ENCODE assay signal across 8 cellular contexts in genomic region chr11:114159802-114160588, GRCh38.
DNase-seq lines count a peak whose midpoint lies in the region; ATAC-seq, FAIRE-seq and TF ChIP-seq lines count a peak whose summit lies in the region.

No MANE protein-coding gene starts in this region.

- H3F3A ChIP-seq in SK-N-SH (replicated peaks; ENCODE audit: insufficient read depth): peaks cover 5% of the 10 kb centered on the region

- TF ChIP-seq EP300 in SK-N-SH (IDR thresholded peaks at IDR 0.05; ENCODE audit: borderline replicate concordance in 1 of 2, low read depth in 1 of 2, low read length in 1 of 2): peak; percentile 80 to 82

- H4K20me1 ChIP-seq in SK-N-SH (ENCODE audit: insufficient read depth): peaks cover 30% of the 10 kb centered on the region

- H3K4me3 ChIP-seq in SK-N-SH (ENCODE audit: low read depth in 2 of 2, low read length in 1 of 2) (no peak overlapping the region; a peak in 2 of 4 replicates), pancreas (no peak overlapping the region)

- peak; percentile 98 for FAIRE-seq in pancreas (lab: Jason Lieb, UNC)

- H3K79me2 ChIP-seq in SK-N-SH (ENCODE audit: insufficient read depth): no peaks in the 10 kb centered on the region

- H3K36me3 Mint-ChIP-seq in activated naive CD4-positive, alpha-beta T cell treated with anti-CD3 and anti-CD28 coated beads, Interleukin-2, amount 50 U/mL, for 72 hours: no peaks in the 10 kb centered on the region

- no peak overlapping the region for H3K27ac ChIP-seq in SK-N-SH (ENCODE audit: low read depth in 2 of 2, low read length in 1 of 2)
- H3K27ac ChIP-seq in pancreas: peak overlapping the region; percentile 85 to 94 (median 89)
- peak overlapping the region; percentile 100 for H3K27ac ChIP-seq in temporal lobe (ENCODE audit: low read depth, low read length)

- peak overlapping the region; percentile 75 for H3K4me2 ChIP-seq in SK-N-SH

- no peak overlapping the region for H2AFZ ChIP-seq in SK-N-SH (ENCODE audit: low read depth)

- no peaks in the 10 kb centered on the region for H3K36me3 ChIP-seq in SK-N-SH (replicated peaks in 1 of 2; ENCODE audit: control insufficient read depth in 1 of 2, insufficient read depth in 2 of 2, low read length in 1 of 2)
- H3K36me3 ChIP-seq in pancreas: peaks cover 0 to 25% (median 15%) of the 10 kb centered on the region in 3 donors

- TF ChIP-seq CTCF in SK-N-SH (IDR thresholded peaks at IDR 0.05): no peak
- TF ChIP-seq CTCF in pancreas (IDR thresholded peaks at IDR 0.05): no peak

- peak; percentile 33 for TF ChIP-seq RAD21 in SK-N-SH (IDR thresholded peaks at IDR 0.05; ENCODE audit: low read length)

- no peak overlapping the region for H3K9ac ChIP-seq in SK-N-SH

- H3K27me3 ChIP-seq in SK-N-SH (ENCODE audit: insufficient read depth) (peaks cover 59% of the 10 kb centered on the region), pancreas (no peaks in the 10 kb centered on the region)

- ATAC-seq in GM21737 (IDR thresholded peaks at IDR 0.05; ENCODE audit: unreplicated experiment) (peak; percentile 74), pancreas (peak; percentile 76 to 92 (median 81))
- peak; percentile 86 to 89 for ATAC-seq in activated naive CD4-positive, alpha-beta T cell treated with anti-CD3 and anti-CD28 coated beads, Interleukin-2, amount 50 U/mL, for 72 hours

- H3K9me2 ChIP-seq in SK-N-SH: no peaks in the 10 kb centered on the region

- intact Hi-C loops in pancreas (cut with DNase I): loop anchor here in 1 of 3 donors (10.0 kb wide), 1 partner anchor 55 kb away; no protein-coding TSS in a partner anchor

- H3K4me1 ChIP-seq in SK-N-SH (ENCODE audit: control insufficient read depth in 1 of 2, insufficient read depth in 2 of 2, low read depth in 1 of 2, low read length in 1 of 2) (peaks cover 31 to 37% of the 10 kb centered on the region in 2 experiments), pancreas (peaks cover 56 to 69% (median 66%) of the 10 kb centered on the region in 3 donors)

- DNase-seq in Ammon's horn (ENCODE audit: low spot score) (peak; percentile 92), NCI-H1048 (lab: John Stamatoyannopoulos, UW) (peak; percentile 83), SK-N-SH (peak; percentile 87), glomerular endothelial cell (ENCODE audit: extremely low read depth, low read depth, low spot score) (peak; percentile 90), pancreas (peak; percentile 97 to 100 (median 100))
- peak; percentile 83 to 86 for DNase-seq in activated naive CD4-positive, alpha-beta T cell treated with anti-CD3 and anti-CD28 coated beads, Interleukin-2, amount 50 U/mL, for 72 hours (ENCODE audit: low spot score in 2 of 2)

- peak overlapping the region; percentile 47 to 65 for H3K27ac Mint-ChIP-seq in activated naive CD4-positive, alpha-beta T cell treated with anti-CD3 and anti-CD28 coated beads, Interleukin-2, amount 50 U/mL, for 72 hours

- peaks cover 0 to 9% of the 10 kb centered on the region in 2 donors for H3K9me3 Mint-ChIP-seq in activated naive CD4-positive, alpha-beta T cell treated with anti-CD3 and anti-CD28 coated beads, Interleukin-2, amount 50 U/mL, for 72 hours

- H3K9me3 ChIP-seq in SK-N-SH (no peaks in the 10 kb centered on the region), pancreas (no peaks in the 10 kb centered on the region)

- 5% methylated on average over 15 of the region's 18 CpGs for WGBS in SK-N-SH (ENCODE audit: low lambda C conversion rate)
- 7 to 9% methylated on average over 18 of the region's 18 CpGs for WGBS in pancreas, 2 donors

- POLR2A ChIA-PET in SK-N-SH (lab: Yijun Ruan, JAX): interaction anchor here (0.6 to 0.7 kb wide), 2 partner anchors 17 to 121 kb away, joined by 3 read pairs; no protein-coding TSS in a partner anchor

- CTCF ChIA-PET in SK-N-SH (lab: Yijun Ruan, JAX): interaction anchor here (0.9 to 7.8 kb wide), 2 partner anchors 23 to 101 kb away, joined by 3 to 47 read pairs; no protein-coding TSS in a partner anchor

TF ChIP-seq in SK-N-SH, 30 proteins besides CTCF, POLR2A, EP300 and RAD21 (continues in another document):
- 0 out of 2 replicates have a peak, but pooled peaks have one; percentile 50 for TF ChIP-seq REST (IDR thresholded peaks at IDR 0.05; ENCODE audit: low read depth, low read length)
- TF ChIP-seq JUND (IDR thresholded peaks at IDR 0.05): peak; percentile 83
- TF ChIP-seq MAX (IDR thresholded peaks at IDR 0.05; ENCODE audit: low read depth): peak; percentile 84
- peak; percentile 90 for TF ChIP-seq ZBTB33 (IDR thresholded peaks at IDR 0.05; ENCODE audit: borderline replicate concordance, low read depth)
- TF ChIP-seq, protein P1, sequence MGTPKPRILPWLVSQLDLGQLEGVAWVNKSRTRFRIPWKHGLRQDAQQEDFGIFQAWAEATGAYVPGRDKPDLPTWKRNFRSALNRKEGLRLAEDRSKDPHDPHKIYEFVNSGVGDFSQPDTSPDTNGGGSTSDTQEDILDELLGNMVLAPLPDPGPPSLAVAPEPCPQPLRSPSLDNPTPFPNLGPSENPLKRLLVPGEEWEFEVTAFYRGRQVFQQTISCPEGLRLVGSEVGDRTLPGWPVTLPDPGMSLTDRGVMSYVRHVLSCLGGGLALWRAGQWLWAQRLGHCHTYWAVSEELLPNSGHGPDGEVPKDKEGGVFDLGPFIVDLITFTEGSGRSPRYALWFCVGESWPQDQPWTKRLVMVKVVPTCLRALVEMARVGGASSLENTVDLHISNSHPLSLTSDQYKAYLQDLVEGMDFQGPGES (IDR thresholded peaks at IDR 0.05; ENCODE audit: low read depth, low read length): no peak
- peak; percentile 100 for TF ChIP-seq NFIC (IDR thresholded peaks at IDR 0.05; ENCODE audit: borderline replicate concordance)
- peak; percentile 72; the same call in 1 of the 2 replicates for TF ChIP-seq RXRA (IDR thresholded peaks at IDR 0.05; ENCODE audit: borderline replicate concordance, low read depth)
- no peak for TF ChIP-seq YY1 (IDR thresholded peaks at IDR 0.05; ENCODE audit: low read depth)
- peak; percentile 82 for TF ChIP-seq ELF1 (IDR thresholded peaks at IDR 0.05)
- TF ChIP-seq CHD2 (IDR thresholded peaks at IDR 0.05; ENCODE audit: low read length, partially characterized antibody): peak; percentile 95
- TF ChIP-seq FOSL2 (IDR thresholded peaks at IDR 0.05; ENCODE audit: borderline replicate concordance, low read depth): peak; percentile 58; the same call in 1 of the 2 replicates
- peak; percentile 83 for TF ChIP-seq PBX3 (IDR thresholded peaks at IDR 0.05)
- TF ChIP-seq POLR2AphosphoS5 (IDR thresholded peaks at IDR 0.05; ENCODE audit: low read depth, low read length): peak; percentile 87; the same call in 1 of the 2 replicates
- TF ChIP-seq FOXJ3 (CRISPR knock-in tag; IDR thresholded peaks at IDR 0.05): peak; percentile 94
- TF ChIP-seq FOXM1 (IDR thresholded peaks at IDR 0.05; ENCODE audit: low read depth): peak; percentile 38; the same call in 1 of the 2 replicates

Comparison
In these comparisons a context has a peak if more than half of its experiments do, and no peak if none do; other contexts are left out.
1. H3K27ac ChIP-seq: peak in pancreas (4 of 4) and temporal lobe (single experiment); none in SK-N-SH (0 of 2).
2. Peak in every context shown above with its lines, with median percentiles within 50 percentile points of each other: DNase-seq and ATAC-seq.